Comparison of ENCODE assay signal across 23 cellular contexts in the genomic region with DNA sequence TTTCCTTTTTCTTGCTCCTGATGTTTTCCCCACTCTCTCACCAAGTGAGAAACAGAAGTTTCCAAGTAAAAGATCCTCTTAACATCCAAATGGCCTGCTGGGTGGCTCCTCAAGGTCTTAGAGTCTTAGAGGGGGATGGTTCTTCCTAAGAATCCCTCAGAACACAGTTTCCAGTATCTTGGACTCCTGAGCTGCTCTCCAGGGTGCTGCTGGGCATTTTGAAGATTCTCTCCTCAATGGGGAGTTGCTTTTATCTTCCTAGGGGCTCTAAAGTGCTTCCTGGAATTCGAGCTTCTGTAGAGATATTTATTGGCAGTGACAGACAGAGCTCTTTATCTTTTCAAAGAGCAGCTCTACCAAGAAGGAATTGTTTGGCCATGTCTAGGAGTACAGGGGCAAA.
DNase-seq lines count a peak whose midpoint lies in the region; ATAC-seq and TF ChIP-seq lines count a peak whose summit lies in the region.
"Had no signal": no experiment of that assay in that cellular context is flagged by ENCODE, and none has a peak within 500 bp of the region (broad histone marks: within the 10 kb centered on the region; RNA-seq: fewer than 3 reads in every experiment).

No MANE protein-coding gene starts in this region.

- no peak overlapping the region for H2BK5ac ChIP-seq in mesendoderm (ENCODE audit: low read length)

- no peak overlapping the region for H3K23ac ChIP-seq in mesendoderm (ENCODE audit: low read length)

- no peak overlapping the region for H2BK120ac ChIP-seq in mesendoderm (ENCODE audit: low read depth, low read length)

- no peaks in the 10 kb centered on the region for H3K36me3 ChIP-seq in GM23338 (ENCODE audit: insufficient read depth)
- H3K36me3 ChIP-seq in hepatocyte (replicated peaks; ENCODE audit: insufficient read depth, low read depth) = no peaks in the 10 kb centered on the region
- H3K36me3 ChIP-seq in mesendoderm (ENCODE audit: control insufficient read depth, insufficient read depth, low read length) = no peaks in the 10 kb centered on the region

- no peaks in the 10 kb centered on the region for H3K36me3 Mint-ChIP-seq in GM23338 (ENCODE audit: low read depth)

- H4K5ac ChIP-seq in mesendoderm (ENCODE audit: low read length) = no peak overlapping the region

- no peaks in the 10 kb centered on the region for H3F3A ChIP-seq in GM23338 (replicated peaks; ENCODE audit: low read depth)

- no peaks in the 10 kb centered on the region for H3K27me3 Mint-ChIP-seq in GM23338 (ENCODE audit: insufficient read depth, low read depth, poor library complexity)

- peaks cover 45% of the 10 kb centered on the region for H3K4me1 Mint-ChIP-seq in GM23338

- H2AFZ ChIP-seq in GM23338 (no peak overlapping the region), hepatocyte (no peak overlapping the region)

- H4K20me1 ChIP-seq in GM23338 (replicated peaks; ENCODE audit: insufficient read depth) (no peaks in the 10 kb centered on the region), hepatocyte (ENCODE audit: insufficient read depth, poor library complexity, severe bottlenecking) (no peaks in the 10 kb centered on the region)

- no peak overlapping the region for H3K9ac ChIP-seq in mesendoderm (ENCODE audit: low read length)

- H3K79me2 ChIP-seq in GM23338 (replicated peaks; ENCODE audit: insufficient read depth) (no peaks in the 10 kb centered on the region), hepatocyte (no peaks in the 10 kb centered on the region), mesendoderm (ENCODE audit: control insufficient read depth, insufficient read depth, low read length) (no peaks in the 10 kb centered on the region)

- H3K9me3 ChIP-seq in hepatocyte (ENCODE audit: low read depth) = no peaks in the 10 kb centered on the region

- no peak overlapping the region for H3K4ac ChIP-seq in mesendoderm (ENCODE audit: low read depth, low read length)

- H3K4me3 ChIP-seq in GM23338 (no peak overlapping the region), hepatocyte (no peak overlapping the region), mesendoderm (ENCODE audit: low read length) (no peak overlapping the region)

- no peak overlapping the region for H3K27ac ChIP-seq in GM23338 (ENCODE audit: low read depth)
- no peak overlapping the region for H3K27ac ChIP-seq in hepatocyte
- peak overlapping the region; percentile 51 for H3K27ac ChIP-seq in mesendoderm (ENCODE audit: low read depth, low read length)
- H3K27ac ChIP-seq: C4-2B, HL-60 had no signal

- H3K56ac ChIP-seq in mesendoderm (ENCODE audit: low read length) = no peak overlapping the region

- H3K79me1 ChIP-seq in mesendoderm (ENCODE audit: low read length) = no peaks in the 10 kb centered on the region

- WGBS in hepatocyte (ENCODE audit: low lambda C conversion rate, missing lambda C conversion rate) = 0% methylated on average over 1 of the region's 1 CpG
- no CpG with 5 or more reads among the region's 1 CpG for WGBS in mesendoderm (ENCODE audit: extremely low coverage, insufficient coverage, low lambda C conversion rate)

- no peak for TF ChIP-seq CTCF in GM23338 (conservative IDR thresholded peaks at IDR 0.05; ENCODE audit: low read depth in 2 of 2)
- no peak for TF ChIP-seq CTCF in hepatocyte (IDR thresholded peaks at IDR 0.05; ENCODE audit: poor library complexity)

- no peak overlapping the region for H2BK15ac ChIP-seq in mesendoderm (replicated peaks; ENCODE audit: low read depth)

- no peak overlapping the region for H4K8ac ChIP-seq in mesendoderm (ENCODE audit: low read depth, low read length)

- H3K27me3 ChIP-seq in GM23338 (ENCODE audit: insufficient read depth) = no peaks in the 10 kb centered on the region
- no peaks in the 10 kb centered on the region for H3K27me3 ChIP-seq in hepatocyte
- no peaks in the 10 kb centered on the region for H3K27me3 ChIP-seq in mesendoderm (ENCODE audit: insufficient read depth, low read length, poor library complexity)

- no peak overlapping the region for H3K18ac ChIP-seq in mesendoderm (ENCODE audit: low read length)

- no peaks in the 10 kb centered on the region for H3K9me2 ChIP-seq in GM23338 (ENCODE audit: insufficient read depth)
- no peaks in the 10 kb centered on the region for H3K9me2 ChIP-seq in hepatocyte (replicated peaks; ENCODE audit: insufficient read depth)

- H3K4me1 ChIP-seq in GM23338 (ENCODE audit: insufficient read depth) (peaks cover 32% of the 10 kb centered on the region), hepatocyte (ENCODE audit: insufficient read depth) (no peaks in the 10 kb centered on the region), mesendoderm (ENCODE audit: control insufficient read depth, low read depth, low read length) (peaks cover 4% of the 10 kb centered on the region)

- H3K4me3 Mint-ChIP-seq in GM23338 = peak overlapping the region; percentile 3; the same call in 1 of the 3 replicates
- H3K4me3 Mint-ChIP-seq: H9 had no signal

- no peaks in the 10 kb centered on the region for H3K9me3 Mint-ChIP-seq in GM23338
- H3K9me3 Mint-ChIP-seq: H9 had no signal

- peak overlapping the region; percentile 19 for H3K4me2 ChIP-seq in GM23338
- H3K4me2 ChIP-seq in hepatocyte = no peak overlapping the region
- H3K4me2 ChIP-seq in mesendoderm (ENCODE audit: low read length) = no peak overlapping the region

- ATAC-seq in GM23338 = peak; percentile 82
- ATAC-seq in GM18519 (IDR thresholded peaks at IDR 0.05; ENCODE audit: low FRiP score, unreplicated experiment) = no peak
- ATAC-seq: SK-N-SH treated with all-trans-retinoic acid at 6 μM for 48 hours had no signal

- no peak overlapping the region for H2AK5ac ChIP-seq in mesendoderm (ENCODE audit: low read length)

- H3K27ac Mint-ChIP-seq in GM23338 = no peak overlapping the region

- DNase-seq in GM23338 (ENCODE audit: low spot score) (peak; percentile 66), hepatocyte (ENCODE audit: low spot score) (peak; percentile 4), mesendoderm (peak; percentile 91), NCI-H345 treated with DMSO at 0.1 percent for 48 hours (lab: John Stamatoyannopoulos, UW; ENCODE audit: unreplicated experiment) (no peak)
- no peak for DNase-seq in stimulated activated naive CD4-positive, alpha-beta T cell treated with Interleukin-2 at 50 U/mL for 16 hours (lab: John Stamatoyannopoulos, UW)
- no peak for DNase-seq in stimulated activated CD4-positive, alpha-beta T cell treated with anti-CD3 and anti-CD28 coated beads, Interleukin-4, amount 100 ng/mL, for 1 hour
- DNase-seq: DMS79, H9, IMR-90, Karpas-422, NCI-H1048, NCI-H1436, NCI-H1930, NCI-H2171 treated with DMSO at 0.1 percent for 48 hours, NCI-H748 treated with DMSO at 0.1 percent for 48 hours, OCI-M1, RPMI8226, SIG-M5 had no signal

TF ChIP-seq in GM23338, 12 proteins besides CTCF, POLR2A, EP300 and RAD21 (continues in another document):
- no peak for TF ChIP-seq NANOG (IDR thresholded peaks at IDR 0.05; ENCODE audit: borderline replicate concordance)

TF ChIP-seq in PFSK-1, 5 proteins besides CTCF, POLR2A, EP300 and RAD21:
- TF ChIP-seq TAF1 (IDR thresholded peaks at IDR 0.05; ENCODE audit: borderline replicate concordance, insufficient read depth, low read length) (no peak), FOXP2 (optimal IDR thresholded peaks at IDR 0.05; ENCODE audit: borderline replicate concordance, extremely low read depth, extremely low read length, insufficient read depth) (no peak)
- TF ChIP-seq, protein P1, sequence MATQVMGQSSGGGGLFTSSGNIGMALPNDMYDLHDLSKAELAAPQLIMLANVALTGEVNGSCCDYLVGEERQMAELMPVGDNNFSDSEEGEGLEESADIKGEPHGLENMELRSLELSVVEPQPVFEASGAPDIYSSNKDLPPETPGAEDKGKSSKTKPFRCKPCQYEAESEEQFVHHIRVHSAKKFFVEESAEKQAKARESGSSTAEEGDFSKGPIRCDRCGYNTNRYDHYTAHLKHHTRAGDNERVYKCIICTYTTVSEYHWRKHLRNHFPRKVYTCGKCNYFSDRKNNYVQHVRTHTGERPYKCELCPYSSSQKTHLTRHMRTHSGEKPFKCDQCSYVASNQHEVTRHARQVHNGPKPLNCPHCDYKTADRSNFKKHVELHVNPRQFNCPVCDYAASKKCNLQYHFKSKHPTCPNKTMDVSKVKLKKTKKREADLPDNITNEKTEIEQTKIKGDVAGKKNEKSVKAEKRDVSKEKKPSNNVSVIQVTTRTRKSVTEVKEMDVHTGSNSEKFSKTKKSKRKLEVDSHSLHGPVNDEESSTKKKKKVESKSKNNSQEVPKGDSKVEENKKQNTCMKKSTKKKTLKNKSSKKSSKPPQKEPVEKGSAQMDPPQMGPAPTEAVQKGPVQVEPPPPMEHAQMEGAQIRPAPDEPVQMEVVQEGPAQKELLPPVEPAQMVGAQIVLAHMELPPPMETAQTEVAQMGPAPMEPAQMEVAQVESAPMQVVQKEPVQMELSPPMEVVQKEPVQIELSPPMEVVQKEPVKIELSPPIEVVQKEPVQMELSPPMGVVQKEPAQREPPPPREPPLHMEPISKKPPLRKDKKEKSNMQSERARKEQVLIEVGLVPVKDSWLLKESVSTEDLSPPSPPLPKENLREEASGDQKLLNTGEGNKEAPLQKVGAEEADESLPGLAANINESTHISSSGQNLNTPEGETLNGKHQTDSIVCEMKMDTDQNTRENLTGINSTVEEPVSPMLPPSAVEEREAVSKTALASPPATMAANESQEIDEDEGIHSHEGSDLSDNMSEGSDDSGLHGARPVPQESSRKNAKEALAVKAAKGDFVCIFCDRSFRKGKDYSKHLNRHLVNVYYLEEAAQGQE (IDR thresholded peaks at IDR 0.05; ENCODE audit: insufficient read depth in 1 of 2, low read depth in 2 of 2, low read length in 2 of 2) = peak; percentile 62 to 91

Comparison
In these comparisons a context has a peak if more than half of its experiments do, and no peak if none do; other contexts are left out.
1. DNase-seq: peak in GM23338 (single experiment), hepatocyte (single experiment) and mesendoderm (single experiment); none in stimulated activated naive CD4-positive, alpha-beta T cell treated with Interleukin-2 at 50 U/mL for 16 hours (single experiment), stimulated activated CD4-positive, alpha-beta T cell treated with anti-CD3 and anti-CD28 coated beads, Interleukin-4, amount 100 ng/mL, for 1 hour (single experiment) and NCI-H345 treated with DMSO at 0.1 percent for 48 hours (single experiment).